In genomic region chr3:101862453-101863165, GRCh38 we compare ENCODE assay signal across 13 cellular contexts. TPM values are rescaled to one million over a fixed set of nuclear protein-coding genes. Genes with fewer than 3 reads are reported as not detected.
DNase-seq lines count a peak whose midpoint lies in the region; ATAC-seq, FAIRE-seq and TF ChIP-seq lines count a peak whose summit lies in the region.
"Had no signal": no experiment of that assay in that cellular context is flagged by ENCODE, and none has a peak within 500 bp of the region (broad histone marks: within the 10 kb centered on the region; RNA-seq: fewer than 3 reads in every experiment).

No MANE protein-coding gene starts in this region.

- peak overlapping the region; percentile 23 for H3K27ac ChIP-seq in osteoblast (ENCODE audit: low read depth, low read length)

- H3K27me3 ChIP-seq in osteoblast (ENCODE audit: insufficient read depth, low read length) = no peaks in the 10 kb centered on the region

- ATAC-seq in HG03520 (IDR thresholded peaks at IDR 0.05; ENCODE audit: unreplicated experiment) = no peak
- ATAC-seq: WTC11 had no signal

- H3K4me2 ChIP-seq in osteoblast (ENCODE audit: insufficient read depth, low read length) = no peak overlapping the region

- H2AFZ ChIP-seq in osteoblast (ENCODE audit: low read length) = no peak overlapping the region

- H3K4me1 ChIP-seq in osteoblast (ENCODE audit: insufficient read depth, low read length) = peaks cover 5% of the 10 kb centered on the region
- H3K4me1 ChIP-seq: HAP-1 had no signal

- FAIRE-seq in GM12891 (lab: Jason Lieb, UNC) = no peak
- FAIRE-seq: D721Med had no signal

- H4K20me1 ChIP-seq in osteoblast (ENCODE audit: insufficient read depth, low read length) = peaks cover 7% of the 10 kb centered on the region

- DNase-seq in GM12891 (ENCODE audit: insufficient read length, low spot score) (no peak), OCI-M1 (lab: John Stamatoyannopoulos, UW) (peak; percentile 16), epithelial cell of esophagus (ENCODE audit: low read depth) (peak; percentile 66), osteoblast (ENCODE audit: insufficient read length, low spot score, missing footprints) (no peak), OCI-M2 (lab: John Stamatoyannopoulos, UW; ENCODE audit: unreplicated experiment) (no peak), kidney glomerular epithelial cell (lab: John Stamatoyannopoulos, UW) (no peak), NCI-H2196 treated with DMSO at 0.1 percent for 48 hours (lab: John Stamatoyannopoulos, UW; ENCODE audit: unreplicated experiment) (no peak)
- DNase-seq: NCI-H1092 treated with DMSO at 0.1 percent for 48 hours, SHP77 treated with DMSO at 0.1 percent for 48 hours had no signal

- no peaks in the 10 kb centered on the region for H3K9me3 ChIP-seq in osteoblast (ENCODE audit: low read depth, low read length)
- H3K9me3 ChIP-seq: HAP-1 had no signal

- H3K4me3 ChIP-seq in epithelial cell of esophagus (ENCODE audit: low read length) (no peak overlapping the region), osteoblast (ENCODE audit: insufficient read depth, low read length) (no peak overlapping the region)
- H3K4me3 ChIP-seq: HAP-1 had no signal

- no peaks in the 10 kb centered on the region for H3K79me2 ChIP-seq in osteoblast (ENCODE audit: insufficient read depth, low read length)

- TF ChIP-seq POLR2A in GM12891 (IDR thresholded peaks at IDR 0.05; ENCODE audit: low read depth, low read length) = peak; percentile 65

- peaks cover 52% of the 10 kb centered on the region for H3K36me3 ChIP-seq in osteoblast (ENCODE audit: insufficient read depth, low read length)

- no peak for TF ChIP-seq CTCF in epithelial cell of esophagus (IDR thresholded peaks at IDR 0.05; ENCODE audit: insufficient read depth, low read depth, low read length, missing control alignments)
- TF ChIP-seq CTCF in osteoblast (IDR thresholded peaks at IDR 0.05; ENCODE audit: extremely low read depth, low read depth, low read length) = no peak

TF ChIP-seq in GM12891, 5 proteins besides CTCF, POLR2A, EP300 and RAD21:
- TF ChIP-seq SPI1 (IDR thresholded peaks at IDR 0.05; ENCODE audit: low read depth, low read length) = no peak
- TF ChIP-seq PAX5 (IDR thresholded peaks at IDR 0.05; ENCODE audit: insufficient read depth, low read length, severe bottlenecking) = no peak
- no peak; the same call in none of the 2 replicates for TF ChIP-seq POLR2AphosphoS5 (IDR thresholded peaks at IDR 0.05; ENCODE audit: low read depth, low read length)
- no peak for TF ChIP-seq POU2F2 (IDR thresholded peaks at IDR 0.05; ENCODE audit: low read depth, low read length)
- TF ChIP-seq TAF1 (IDR thresholded peaks at IDR 0.05; ENCODE audit: low read depth, low read length) = no peak

RNA-seq across cellular contexts. Expression of gene NFKBIZ, which starts 13.3 kb away (rescaled TPM):
- 30.5 TPM for polyA plus RNA-seq in GM12891 (2012; ENCODE audit: low read depth, missing spikeins)
- 51.9 and 55.0 TPM in 2 replicates for total RNA-seq in osteoblast

Comparison
In these comparisons a context has a peak if more than half of its experiments do, and no peak if none do; other contexts are left out.
1. DNase-seq: peak in OCI-M1 (single experiment) and epithelial cell of esophagus (single experiment); none in GM12891 (single experiment), osteoblast (single experiment), OCI-M2 (single experiment), kidney glomerular epithelial cell (single experiment) and NCI-H2196 treated with DMSO at 0.1 percent for 48 hours (single experiment).